Comparison of ENCODE assay signal across 18 cellular contexts in the genomic region with DNA sequence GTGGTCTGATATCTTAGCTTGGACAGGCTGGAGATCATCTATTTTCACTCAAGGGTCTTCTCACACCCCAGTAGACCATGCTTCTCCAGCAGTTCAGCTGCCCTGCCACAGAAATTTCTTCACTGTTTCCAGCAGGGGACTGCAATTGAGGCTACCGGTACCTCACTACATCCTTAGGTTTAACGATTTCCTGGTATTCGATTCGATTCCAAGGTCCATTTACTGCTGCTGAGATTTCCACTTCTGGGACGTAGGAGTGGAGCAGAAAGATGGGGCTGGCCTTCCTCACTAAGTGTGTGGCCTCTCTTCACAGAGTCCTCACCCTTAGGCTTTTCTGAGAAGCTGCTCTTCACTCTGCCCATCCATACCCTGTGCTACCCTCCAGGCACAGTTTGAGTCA. TPM values are rescaled to one million over a fixed set of nuclear protein-coding genes. Genes with fewer than 3 reads are reported as not detected.
DNase-seq lines count a peak whose midpoint lies in the region; ATAC-seq and TF ChIP-seq lines count a peak whose summit lies in the region.
"Had no signal": no experiment of that assay in that cellular context is flagged by ENCODE, and none has a peak within 500 bp of the region (broad histone marks: within the 10 kb centered on the region; RNA-seq: fewer than 3 reads in every experiment).

No MANE protein-coding gene starts in this region.

- peaks cover 2% of the 10 kb centered on the region for H3K4me1 ChIP-seq in DND-41 (ENCODE audit: insufficient read depth, low read length)
- H3K4me1 ChIP-seq: BE2C had no signal

- peaks cover 11% of the 10 kb centered on the region for H4K20me1 ChIP-seq in DND-41 (ENCODE audit: insufficient read depth, low read length)

- no peaks in the 10 kb centered on the region for H3K79me2 ChIP-seq in DND-41 (ENCODE audit: insufficient read depth, low read length)

- in situ Hi-C loops in GM13976 (cut with MboI; ENCODE audit: low sequenced_read_pairs, unreplicated experiment): no loop called here

- no peak overlapping the region for H3K4me2 ChIP-seq in DND-41 (ENCODE audit: insufficient read depth, low read length)
- H3K4me2 ChIP-seq: GM23338 had no signal

- H3K4me3 ChIP-seq in DND-41 (ENCODE audit: low read depth in 1 of 2, low read length in 2 of 2): no peak overlapping the region
- H3K4me3 ChIP-seq: GM23338 had no signal

- ATAC-seq in DND-41 (ENCODE audit: insufficient read depth, low read depth) (no peak), left lobe of liver (no peak), HG02759 (IDR thresholded peaks at IDR 0.05; ENCODE audit: unreplicated experiment) (no peak), HG02798 (IDR thresholded peaks at IDR 0.05; ENCODE audit: poor library complexity, unreplicated experiment) (no peak)
- ATAC-seq: GM23338 had no signal

- TF ChIP-seq CTCF in DND-41 (IDR thresholded peaks at IDR 0.05; ENCODE audit: borderline replicate concordance, extremely low read depth, low read length, poor library complexity, severe bottlenecking) (no peak), GM13976 (IDR thresholded peaks at IDR 0.05; ENCODE audit: borderline replicate concordance, control extremely low read depth, extremely low read depth, insufficient read depth, missing control alignments) (no peak)

- DNase-seq in DND-41 (peak; percentile 0), GM13976 (ENCODE audit: low spot score) (peak; percentile 1), left lobe of liver (ENCODE audit: low spot score) (peak; percentile 6), UCSD-AML1 (lab: John Stamatoyannopoulos, UW; ENCODE audit: unreplicated experiment) (no peak)
- peak; percentile 0 for DNase-seq in stimulated activated CD8-positive, alpha-beta memory T cell treated with anti-CD3 and anti-CD28 coated beads, Interleukin-4, amount 100 ng/mL, for 48 hours
- DNase-seq: ACHN; BE2C; C1 segment of cervical spinal cord; CD4-positive, CD25-positive, alpha-beta regulatory T cell; CD8-positive, alpha-beta memory T cell; COR-L47; GDM1; HCEC 1CT; IMR-90 had no signal

- no peak overlapping the region for H3K27ac ChIP-seq in DND-41 (ENCODE audit: low read length)

- H3K9ac ChIP-seq in DND-41 (ENCODE audit: low read depth, low read length): no peak overlapping the region

- no peaks in the 10 kb centered on the region for H3K9me3 ChIP-seq in DND-41 (ENCODE audit: insufficient read depth, low read length, severe bottlenecking)
- H3K9me3 ChIP-seq: BE2C had no signal

- H3K36me3 ChIP-seq in DND-41 (ENCODE audit: insufficient read depth, low read length): no peaks in the 10 kb centered on the region
- H3K36me3 ChIP-seq: BE2C had no signal

- H2AFZ ChIP-seq in DND-41 (ENCODE audit: low read depth, low read length): no peak overlapping the region
- H2AFZ ChIP-seq: GM23338 had no signal

- no peaks in the 10 kb centered on the region for H3K27me3 ChIP-seq in DND-41 (ENCODE audit: insufficient read depth, low read length, poor library complexity)
- H3K27me3 ChIP-seq: BE2C had no signal

RNA-seq across cellular contexts. Expression of a gene that starts 6.2 kb away (rescaled TPM):
- total RNA-seq in left lobe of liver: 19.3 TPM

RNA-seq across cellular contexts. Expression of a gene that starts 6.2 kb away (rescaled TPM):
- total RNA-seq in left lobe of liver: 21.4 TPM

RNA-seq across cellular contexts. Expression of a gene that starts 26.6 kb away (rescaled TPM):
- 15.3 TPM for total RNA-seq in left lobe of liver

RNA-seq across cellular contexts. Expression of a gene that starts 30.5 kb away (rescaled TPM):
- not detected for total RNA-seq in left lobe of liver
- total RNA-seq: CD4-positive, CD25-positive, alpha-beta regulatory T cell; CD8-positive, alpha-beta memory T cell; Daoy; GM23338; IMR-90 had no signal

RNA-seq across cellular contexts. Expression of a gene that starts 31.9 kb away (rescaled TPM):
- not detected for total RNA-seq in left lobe of liver
- total RNA-seq: CD4-positive, CD25-positive, alpha-beta regulatory T cell; CD8-positive, alpha-beta memory T cell; Daoy; GM23338 had no signal
